Comparison of ENCODE assay signal across 1 cellular context in the genomic region with DNA sequence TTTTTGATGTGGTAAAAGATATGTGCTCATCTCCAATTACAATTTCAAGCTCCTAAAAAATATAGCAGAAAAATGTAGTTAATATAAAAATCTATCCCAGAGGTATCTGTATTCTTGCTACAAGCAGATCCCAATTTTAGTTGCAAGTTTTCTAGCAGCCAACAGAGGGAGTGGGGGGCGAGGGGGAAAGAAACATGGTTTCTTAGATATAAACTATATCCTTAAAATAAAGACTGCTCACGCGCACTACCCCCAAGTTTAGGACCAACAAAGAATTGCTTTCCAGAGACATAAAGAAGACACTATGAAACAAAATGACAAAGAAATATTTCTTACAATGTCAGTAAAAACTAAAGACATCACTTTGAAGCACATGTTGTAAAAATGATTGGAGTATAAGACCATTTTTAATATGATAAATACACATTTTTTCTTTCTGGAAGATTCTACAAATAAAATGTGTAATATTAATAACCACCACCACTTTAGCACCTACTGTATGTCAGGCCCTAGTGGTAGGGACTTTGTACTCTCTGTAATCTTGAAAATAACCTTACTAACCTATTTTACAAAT.
TF ChIP-seq lines count a peak whose summit lies in the region.

No MANE protein-coding gene starts in this region.

TF ChIP-seq in K562, 482 proteins besides CTCF, POLR2A, EP300 and RAD21 (continued from another document):
- TF ChIP-seq, protein P1, sequence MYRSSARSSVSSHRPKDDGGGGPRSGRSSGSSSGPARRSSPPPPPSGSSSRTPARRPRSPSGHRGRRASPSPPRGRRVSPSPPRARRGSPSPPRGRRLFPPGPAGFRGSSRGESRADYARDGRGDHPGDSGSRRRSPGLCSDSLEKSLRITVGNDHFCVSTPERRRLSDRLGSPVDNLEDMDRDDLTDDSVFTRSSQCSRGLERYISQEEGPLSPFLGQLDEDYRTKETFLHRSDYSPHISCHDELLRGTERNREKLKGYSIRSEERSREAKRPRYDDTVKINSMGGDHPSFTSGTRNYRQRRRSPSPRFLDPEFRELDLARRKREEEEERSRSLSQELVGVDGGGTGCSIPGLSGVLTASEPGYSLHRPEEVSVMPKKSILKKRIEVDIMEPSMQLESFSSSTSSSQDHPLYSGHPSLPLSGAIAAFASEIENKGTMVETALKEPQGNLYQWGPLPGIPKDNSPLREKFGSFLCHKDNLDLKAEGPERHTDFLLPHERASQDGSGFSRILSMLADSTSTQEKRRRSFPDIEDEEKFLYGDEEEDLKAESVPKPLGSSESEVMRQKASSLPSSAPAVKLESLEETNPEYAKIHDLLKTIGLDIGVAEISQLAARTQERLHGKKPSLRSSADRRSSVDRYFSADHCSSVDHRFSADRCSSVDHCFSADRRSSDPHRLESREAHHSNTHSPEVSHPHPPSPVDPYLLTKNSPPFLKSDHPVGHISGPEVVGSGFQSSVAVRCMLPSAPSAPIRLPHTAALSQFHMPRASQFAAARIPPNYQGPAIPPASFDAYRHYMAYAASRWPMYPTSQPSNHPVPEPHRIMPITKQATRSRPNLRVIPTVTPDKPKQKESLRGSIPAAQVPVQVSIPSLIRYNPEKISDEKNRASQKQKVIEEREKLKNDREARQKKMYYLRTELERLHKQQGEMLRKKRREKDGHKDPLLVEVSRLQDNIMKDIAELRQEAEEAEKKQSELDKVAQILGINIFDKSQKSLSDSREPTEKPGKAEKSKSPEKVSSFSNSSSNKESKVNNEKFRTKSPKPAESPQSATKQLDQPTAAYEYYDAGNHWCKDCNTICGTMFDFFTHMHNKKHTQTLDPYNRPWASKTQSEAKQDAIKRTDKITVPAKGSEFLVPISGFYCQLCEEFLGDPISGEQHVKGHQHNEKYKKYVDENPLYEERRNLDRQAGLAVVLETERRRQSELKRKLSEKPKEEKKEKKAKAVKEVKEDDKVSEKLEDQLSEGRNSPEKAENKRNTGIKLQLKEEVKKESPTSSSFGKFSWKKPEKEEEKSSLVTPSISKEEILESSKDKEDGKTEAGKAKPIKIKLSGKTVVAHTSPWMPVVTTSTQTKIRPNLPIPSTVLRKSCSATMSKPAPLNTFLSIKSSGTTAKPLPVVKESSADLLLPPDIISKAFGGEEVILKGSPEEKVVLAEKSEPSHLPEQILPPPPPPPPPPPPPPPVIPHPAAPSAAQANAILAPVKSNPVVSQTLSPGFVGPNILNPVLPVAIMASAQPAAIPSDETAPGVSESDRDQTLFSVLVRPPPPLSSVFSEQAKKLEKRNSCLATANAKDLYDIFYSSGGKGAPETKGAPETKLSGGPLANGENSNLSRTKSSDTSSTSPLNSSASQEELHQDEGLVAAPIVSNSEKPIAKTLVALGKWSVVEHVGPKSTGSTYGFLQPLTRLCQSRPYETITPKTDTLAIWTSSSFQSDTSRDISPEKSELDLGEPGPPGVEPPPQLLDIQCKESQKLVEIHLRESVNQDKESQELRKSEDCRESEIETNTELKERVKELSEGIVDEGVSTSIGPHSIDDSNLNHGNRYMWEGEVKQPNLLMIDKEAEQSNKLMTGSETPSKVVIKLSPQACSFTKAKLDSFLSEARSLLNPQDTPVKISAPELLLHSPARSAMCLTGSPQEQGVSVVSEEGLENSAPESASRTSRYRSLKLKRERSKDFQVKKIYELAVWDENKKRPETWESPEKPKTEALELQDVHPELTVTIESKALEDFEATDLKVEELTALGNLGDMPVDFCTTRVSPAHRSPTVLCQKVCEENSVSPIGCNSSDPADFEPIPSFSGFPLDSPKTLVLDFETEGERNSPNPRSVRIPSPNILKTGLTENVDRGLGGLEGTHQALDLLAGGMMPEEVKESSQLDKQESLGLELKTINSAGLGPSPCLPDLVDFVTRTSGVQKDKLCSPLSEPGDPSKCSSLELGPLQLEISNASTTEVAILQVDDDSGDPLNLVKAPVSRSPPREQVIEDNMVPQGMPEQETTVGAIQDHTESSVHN (IDR thresholded peaks at IDR 0.05; ENCODE audit: borderline replicate concordance in 1 of 2, low read depth in 1 of 2), result no peak
- no peak for TF ChIP-seq ZNF384 (IDR thresholded peaks at IDR 0.05; ENCODE audit: low read depth, low read length)
- TF ChIP-seq PRPF4 (IDR thresholded peaks at IDR 0.05; ENCODE audit: insufficient read depth, low read depth, low read length, poor library complexity, severe bottlenecking), result no peak
- TF ChIP-seq SP1 (CRISPR knock-in tag; IDR thresholded peaks at IDR 0.05), result no peak
- no peak for TF ChIP-seq RNF219 (CRISPR knock-in tag; IDR thresholded peaks at IDR 0.05)
- no peak for TF ChIP-seq TAF9B (IDR thresholded peaks at IDR 0.05; ENCODE audit: partially characterized antibody)
- no peak for TF ChIP-seq FOXA3 (CRISPR knock-in tag; conservative IDR thresholded peaks at IDR 0.05 in 1 of 2, IDR thresholded peaks at IDR 0.05 in 1 of 2)
- TF ChIP-seq SAFB (IDR thresholded peaks at IDR 0.05; ENCODE audit: borderline replicate concordance, low read depth, low read length), result no peak
- no peak for TF ChIP-seq POLR2H (tag; IDR thresholded peaks at IDR 0.05; ENCODE audit: low read depth)
- TF ChIP-seq ZNF589 (CRISPR knock-in tag; IDR thresholded peaks at IDR 0.05; ENCODE audit: low read depth), result no peak
- TF ChIP-seq, protein P2, sequence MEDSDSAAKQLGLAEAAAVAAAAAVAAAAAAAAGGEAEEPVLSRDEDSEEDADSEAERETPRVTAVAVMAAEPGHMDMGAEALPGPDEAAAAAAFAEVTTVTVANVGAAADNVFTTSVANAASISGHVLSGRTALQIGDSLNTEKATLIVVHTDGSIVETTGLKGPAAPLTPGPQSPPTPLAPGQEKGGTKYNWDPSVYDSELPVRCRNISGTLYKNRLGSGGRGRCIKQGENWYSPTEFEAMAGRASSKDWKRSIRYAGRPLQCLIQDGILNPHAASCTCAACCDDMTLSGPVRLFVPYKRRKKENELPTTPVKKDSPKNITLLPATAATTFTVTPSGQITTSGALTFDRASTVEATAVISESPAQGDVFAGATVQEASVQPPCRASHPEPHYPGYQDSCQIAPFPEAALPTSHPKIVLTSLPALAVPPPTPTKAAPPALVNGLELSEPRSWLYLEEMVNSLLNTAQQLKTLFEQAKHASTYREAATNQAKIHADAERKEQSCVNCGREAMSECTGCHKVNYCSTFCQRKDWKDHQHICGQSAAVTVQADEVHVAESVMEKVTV (CRISPR knock-in tag; IDR thresholded peaks at IDR 0.05), result no peak
- TF ChIP-seq, protein P3, sequence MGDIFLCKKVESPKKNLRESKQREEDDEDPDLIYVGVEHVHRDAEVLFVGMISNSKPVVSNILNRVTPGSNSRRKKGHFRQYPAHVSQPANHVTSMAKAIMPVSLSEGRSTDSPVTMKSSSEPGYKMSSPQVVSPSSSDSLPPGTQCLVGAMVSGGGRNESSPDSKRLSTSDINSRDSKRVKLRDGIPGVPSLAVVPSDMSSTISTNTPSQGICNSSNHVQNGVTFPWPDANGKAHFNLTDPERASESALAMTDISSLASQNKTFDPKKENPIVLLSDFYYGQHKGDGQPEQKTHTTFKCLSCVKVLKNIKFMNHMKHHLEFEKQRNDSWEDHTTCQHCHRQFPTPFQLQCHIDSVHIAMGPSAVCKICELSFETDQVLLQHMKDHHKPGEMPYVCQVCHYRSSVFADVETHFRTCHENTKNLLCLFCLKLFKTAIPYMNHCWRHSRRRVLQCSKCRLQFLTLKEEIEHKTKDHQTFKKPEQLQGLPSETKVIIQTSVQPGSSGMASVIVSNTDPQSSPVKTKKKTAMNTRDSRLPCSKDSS (IDR thresholded peaks at IDR 0.05; ENCODE audit: low read depth, partially characterized antibody), result no peak
- no peak for TF ChIP-seq GABPB1 (CRISPR knock-in tag; IDR thresholded peaks at IDR 0.05)
- no peak for TF ChIP-seq KLF6 (CRISPR knock-in tag; IDR thresholded peaks at IDR 0.05; ENCODE audit: borderline replicate concordance)
- no peak for TF ChIP-seq ARHGAP35 (IDR thresholded peaks at IDR 0.05; ENCODE audit: partially characterized antibody)
- no peak for TF ChIP-seq TBL1XR1 (IDR thresholded peaks at IDR 0.05; ENCODE audit: low read length in 2 of 2)
- no peak for TF ChIP-seq ZNF778 (CRISPR knock-in tag; IDR thresholded peaks at IDR 0.05)
